Comparison of ENCODE assay signal across 1 cellular context in the genomic region with DNA sequence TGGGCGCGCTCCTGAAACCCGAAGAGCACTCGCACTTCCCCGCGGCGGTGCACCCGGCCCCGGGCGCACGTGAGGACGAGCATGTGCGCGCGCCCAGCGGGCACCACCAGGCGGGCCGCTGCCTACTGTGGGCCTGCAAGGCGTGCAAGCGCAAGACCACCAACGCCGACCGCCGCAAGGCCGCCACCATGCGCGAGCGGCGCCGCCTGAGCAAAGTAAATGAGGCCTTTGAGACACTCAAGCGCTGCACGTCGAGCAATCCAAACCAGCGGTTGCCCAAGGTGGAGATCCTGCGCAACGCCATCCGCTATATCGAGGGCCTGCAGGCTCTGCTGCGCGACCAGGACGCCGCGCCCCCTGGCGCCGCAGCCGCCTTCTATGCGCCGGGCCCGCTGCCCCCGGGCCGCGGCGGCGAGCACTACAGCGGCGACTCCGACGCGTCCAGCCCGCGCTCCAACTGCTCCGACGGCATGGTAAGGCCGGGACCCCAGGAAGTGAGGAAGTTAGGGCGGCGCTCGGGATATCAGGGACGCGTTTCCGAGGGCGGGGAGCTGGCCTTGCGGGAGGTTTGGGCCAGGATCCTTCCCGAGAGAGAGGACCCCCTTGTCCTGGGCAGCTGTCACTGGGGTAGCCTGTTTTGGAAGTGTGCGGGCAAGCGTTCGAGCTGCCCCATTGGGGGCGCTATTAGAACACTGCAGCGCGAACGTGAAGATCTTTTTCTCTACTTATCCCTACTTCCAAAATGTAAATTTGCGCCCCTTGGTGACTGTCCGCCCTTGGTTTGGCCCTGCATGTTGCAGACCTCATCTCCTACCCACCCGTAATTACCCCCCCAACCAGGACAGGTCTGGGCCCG.
TF ChIP-seq lines count a peak whose summit lies in the region.

No MANE protein-coding gene starts in this region.

TF ChIP-seq in HepG2, 621 proteins besides CTCF, POLR2A, EP300 and RAD21:
- no peak for TF ChIP-seq ATAD3A (CRISPR knock-in tag; IDR thresholded peaks at IDR 0.05)
- TF ChIP-seq IKZF1 (IDR thresholded peaks at IDR 0.05) = no peak
- TF ChIP-seq PAX8 (CRISPR knock-in tag; IDR thresholded peaks at IDR 0.05; ENCODE audit: borderline replicate concordance) = no peak
- no peak for TF ChIP-seq ZNF224 (CRISPR knock-in tag; IDR thresholded peaks at IDR 0.05)
- peak; percentile 70 for TF ChIP-seq ZNF777 (CRISPR knock-in tag; IDR thresholded peaks at IDR 0.05)
- TF ChIP-seq MLX (CRISPR knock-in tag; IDR thresholded peaks at IDR 0.05) = no peak
- no peak for TF ChIP-seq RBM22 (optimal IDR thresholded peaks at IDR 0.05; ENCODE audit: low read length)
- TF ChIP-seq, protein P1, sequence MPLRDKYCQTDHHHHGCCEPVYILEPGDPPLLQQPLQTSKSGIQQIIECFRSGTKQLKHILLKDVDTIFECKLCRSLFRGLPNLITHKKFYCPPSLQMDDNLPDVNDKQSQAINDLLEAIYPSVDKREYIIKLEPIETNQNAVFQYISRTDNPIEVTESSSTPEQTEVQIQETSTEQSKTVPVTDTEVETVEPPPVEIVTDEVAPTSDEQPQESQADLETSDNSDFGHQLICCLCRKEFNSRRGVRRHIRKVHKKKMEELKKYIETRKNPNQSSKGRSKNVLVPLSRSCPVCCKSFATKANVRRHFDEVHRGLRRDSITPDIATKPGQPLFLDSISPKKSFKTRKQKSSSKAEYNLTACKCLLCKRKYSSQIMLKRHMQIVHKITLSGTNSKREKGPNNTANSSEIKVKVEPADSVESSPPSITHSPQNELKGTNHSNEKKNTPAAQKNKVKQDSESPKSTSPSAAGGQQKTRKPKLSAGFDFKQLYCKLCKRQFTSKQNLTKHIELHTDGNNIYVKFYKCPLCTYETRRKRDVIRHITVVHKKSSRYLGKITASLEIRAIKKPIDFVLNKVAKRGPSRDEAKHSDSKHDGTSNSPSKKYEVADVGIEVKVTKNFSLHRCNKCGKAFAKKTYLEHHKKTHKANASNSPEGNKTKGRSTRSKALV (CRISPR knock-in tag; IDR thresholded peaks at IDR 0.05) = peak; percentile 76; the same call in 1 of the 2 replicates
- 0 out of 2 replicates have a peak, but pooled peaks have one; percentile 9 for TF ChIP-seq ZFX (CRISPR knock-in tag; IDR thresholded peaks at IDR 0.05; ENCODE audit: low read depth)
- TF ChIP-seq, protein P2, sequence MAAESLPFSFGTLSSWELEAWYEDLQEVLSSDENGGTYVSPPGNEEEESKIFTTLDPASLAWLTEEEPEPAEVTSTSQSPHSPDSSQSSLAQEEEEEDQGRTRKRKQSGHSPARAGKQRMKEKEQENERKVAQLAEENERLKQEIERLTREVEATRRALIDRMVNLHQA (CRISPR knock-in tag; IDR thresholded peaks at IDR 0.05) = no peak
- no peak for TF ChIP-seq HOXD1 (CRISPR knock-in tag; IDR thresholded peaks at IDR 0.05)
- no peak for TF ChIP-seq SPEN (CRISPR knock-in tag; IDR thresholded peaks at IDR 0.05; ENCODE audit: low read depth)
- TF ChIP-seq ZNF232 (CRISPR knock-in tag; IDR thresholded peaks at IDR 0.05; ENCODE audit: borderline replicate concordance) = no peak
- no peak for TF ChIP-seq ZXDC (CRISPR knock-in tag; IDR thresholded peaks at IDR 0.05)
- no peak for TF ChIP-seq ZNF672 (CRISPR knock-in tag; IDR thresholded peaks at IDR 0.05)
- no peak for TF ChIP-seq HNF4A (CRISPR knock-in tag; IDR thresholded peaks at IDR 0.05)
- no peak for TF ChIP-seq MED13 (CRISPR knock-in tag; IDR thresholded peaks at IDR 0.05)
- TF ChIP-seq ZKSCAN1 (IDR thresholded peaks at IDR 0.05; ENCODE audit: low read length) = no peak
- TF ChIP-seq, protein P3, sequence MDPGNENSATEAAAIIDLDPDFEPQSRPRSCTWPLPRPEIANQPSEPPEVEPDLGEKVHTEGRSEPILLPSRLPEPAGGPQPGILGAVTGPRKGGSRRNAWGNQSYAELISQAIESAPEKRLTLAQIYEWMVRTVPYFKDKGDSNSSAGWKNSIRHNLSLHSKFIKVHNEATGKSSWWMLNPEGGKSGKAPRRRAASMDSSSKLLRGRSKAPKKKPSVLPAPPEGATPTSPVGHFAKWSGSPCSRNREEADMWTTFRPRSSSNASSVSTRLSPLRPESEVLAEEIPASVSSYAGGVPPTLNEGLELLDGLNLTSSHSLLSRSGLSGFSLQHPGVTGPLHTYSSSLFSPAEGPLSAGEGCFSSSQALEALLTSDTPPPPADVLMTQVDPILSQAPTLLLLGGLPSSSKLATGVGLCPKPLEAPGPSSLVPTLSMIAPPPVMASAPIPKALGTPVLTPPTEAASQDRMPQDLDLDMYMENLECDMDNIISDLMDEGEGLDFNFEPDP (CRISPR knock-in tag; conservative IDR thresholded peaks at IDR 0.05) = 0 out of 2 replicates have a peak, but pooled peaks have one; percentile 44
- no peak for TF ChIP-seq RXRA (CRISPR knock-in tag; IDR thresholded peaks at IDR 0.05)
- TF ChIP-seq KDM5B (CRISPR knock-in tag; IDR thresholded peaks at IDR 0.05; ENCODE audit: borderline replicate concordance) = no peak
- TF ChIP-seq ZSCAN9 (CRISPR knock-in tag; IDR thresholded peaks at IDR 0.05; ENCODE audit: borderline replicate concordance) = no peak
- TF ChIP-seq ZC3H13 (CRISPR knock-in tag; IDR thresholded peaks at IDR 0.05) = no peak
- peak; percentile 26; the same call in 1 of the 2 replicates for TF ChIP-seq ZNF687 (CRISPR knock-in tag; IDR thresholded peaks at IDR 0.05)
